Comparison of ENCODE assay signal across 18 cellular contexts in genomic region chr11:97717922-97718321, GRCh38.
A peak's percentile ranks its signal among the peaks of the same experiment; 100 is the strongest.
DNase-seq lines count a peak whose midpoint lies in the region; ATAC-seq, FAIRE-seq and TF ChIP-seq lines count a peak whose summit lies in the region.
"Had no signal": no experiment of that assay in that cellular context is flagged by ENCODE, and none has a peak within 500 bp of the region (broad histone marks: within the 10 kb centered on the region; RNA-seq: fewer than 3 reads in every experiment).

No MANE protein-coding gene starts in this region.

- DNase-seq in kidney (peak; percentile 75), lower lobe of right lung (peak; percentile 34), posterior vena cava (ENCODE audit: low spot score) (peak; percentile 78), sciatic nerve (ENCODE audit: low spot score) (no peak), PC-3 (no peak)
- DNase-seq: Caco-2; CD4-positive, CD25-positive, alpha-beta regulatory T cell; DMS153; DND-41; GOT3; HFFc6 had no signal

- H3K9ac ChIP-seq in kidney (ENCODE audit: low read length in 2 of 2) = no peak overlapping the region
- no peak overlapping the region for H3K9ac ChIP-seq in PC-3 (ENCODE audit: low read length)

- no peaks in the 10 kb centered on the region for H3F3A ChIP-seq in PC-3 (ENCODE audit: low read length, unreplicated experiment)

- no peak for ATAC-seq in lower lobe of right lung
- ATAC-seq in sciatic nerve = no peak
- ATAC-seq in HG03045 (IDR thresholded peaks at IDR 0.05; ENCODE audit: unreplicated experiment) = no peak
- ATAC-seq in PC-3 = no peak
- ATAC-seq: CD8-positive, alpha-beta T cell had no signal

- H3K79me2 ChIP-seq in PC-3 (ENCODE audit: low read length) = no peaks in the 10 kb centered on the region

- no peak for TF ChIP-seq CTCF in kidney (IDR thresholded peaks at IDR 0.05; ENCODE audit: borderline replicate concordance, extremely low read depth, insufficient read depth)
- TF ChIP-seq CTCF in lower lobe of right lung (IDR thresholded peaks at IDR 0.05) = no peak
- no peak for TF ChIP-seq CTCF in PC-3 (conservative IDR thresholded peaks at IDR 0.05; ENCODE audit: low read depth, low read length)

- CTCF ChIA-PET in PC-3 (lab: Charles Lee) = no interaction called here

- H3K4me3 ChIP-seq in kidney (ENCODE audit: low read length in 2 of 2) (no peak overlapping the region), lower lobe of right lung (no peak overlapping the region), PC-3 (ENCODE audit: low read length) (no peak overlapping the region)
- H3K4me3 ChIP-seq: HAP-1 had no signal

- H3K9me3 ChIP-seq in kidney (ENCODE audit: control insufficient read depth in 1 of 2, low read length in 2 of 2) (no peaks in the 10 kb centered on the region), lower lobe of right lung (no peaks in the 10 kb centered on the region), PC-3 (ENCODE audit: low read length) (no peaks in the 10 kb centered on the region)
- H3K9me3 ChIP-seq: Caco-2, HAP-1 had no signal

- BruUV-seq in PC-3 (replicated peaks; lab: Mats Ljungman, UMichigan) = no TSS peak

- H3K27me3 ChIP-seq in lower lobe of right lung (ENCODE audit: low read depth) = no peaks in the 10 kb centered on the region
- H3K27me3 ChIP-seq in PC-3 (ENCODE audit: low read length) = no peaks in the 10 kb centered on the region

- no peak overlapping the region for H2AFZ ChIP-seq in PC-3 (ENCODE audit: low read length)

- no peak overlapping the region for H3K4me2 ChIP-seq in PC-3 (ENCODE audit: low read length)

- H3K9me2 ChIP-seq in PC-3 (replicated peaks; ENCODE audit: low read length) = no peaks in the 10 kb centered on the region

- no peaks in the 10 kb centered on the region for H4K20me1 ChIP-seq in PC-3 (ENCODE audit: low read length)

- H3K36me3 ChIP-seq in kidney (ENCODE audit: control insufficient read depth in 1 of 2, insufficient read depth in 2 of 2, low read length in 2 of 2) (no peaks in the 10 kb centered on the region), lower lobe of right lung (no peaks in the 10 kb centered on the region), PC-3 (ENCODE audit: low read depth, low read length) (no peaks in the 10 kb centered on the region)
- H3K36me3 ChIP-seq: HAP-1 had no signal

- H3K4me1 ChIP-seq in kidney (ENCODE audit: control insufficient read depth in 1 of 2, insufficient read depth in 1 of 2, low read depth in 1 of 2, low read length in 2 of 2) (no peaks in the 10 kb centered on the region), lower lobe of right lung (no peaks in the 10 kb centered on the region), PC-3 (ENCODE audit: insufficient read depth, low read length) (no peaks in the 10 kb centered on the region)
- H3K4me1 ChIP-seq: HAP-1 had no signal

- POLR2A ChIA-PET in PC-3 (lab: Charles Lee; ENCODE audit: unreplicated experiment) = no interaction called here

- intact Hi-C loops in kidney (cut with DNase I) = no loop called here
- intact Hi-C loops in lower lobe of right lung (cut with DNase I) = no loop called here
- intact Hi-C loops in posterior vena cava (cut with DNase I) = no loop called here
- intact Hi-C loops in sciatic nerve (cut with DNase I) = no loop called here
- intact Hi-C loops in PC-3 (cut with micrococcal nuclease) = no loop called here

- FAIRE-seq in kidney (lab: Jason Lieb, UNC) = no peak
- FAIRE-seq: G401.6, GM12892, H54 had no signal

- H3K27ac ChIP-seq in kidney (ENCODE audit: low read depth in 2 of 2, low read length in 2 of 2) (no peak overlapping the region), lower lobe of right lung (no peak overlapping the region), PC-3 (ENCODE audit: low read length) (no peak overlapping the region)
- H3K27ac ChIP-seq: C4-2B had no signal

Comparison
In these comparisons a context has a peak if more than half of its experiments do, and no peak if none do; other contexts are left out.
1. DNase-seq: peak in kidney (single experiment), lower lobe of right lung (single experiment) and posterior vena cava (single experiment); none in sciatic nerve (single experiment) and PC-3 (single experiment).